12 cellular contexts compared by ENCODE assay signal in the genomic region with DNA sequence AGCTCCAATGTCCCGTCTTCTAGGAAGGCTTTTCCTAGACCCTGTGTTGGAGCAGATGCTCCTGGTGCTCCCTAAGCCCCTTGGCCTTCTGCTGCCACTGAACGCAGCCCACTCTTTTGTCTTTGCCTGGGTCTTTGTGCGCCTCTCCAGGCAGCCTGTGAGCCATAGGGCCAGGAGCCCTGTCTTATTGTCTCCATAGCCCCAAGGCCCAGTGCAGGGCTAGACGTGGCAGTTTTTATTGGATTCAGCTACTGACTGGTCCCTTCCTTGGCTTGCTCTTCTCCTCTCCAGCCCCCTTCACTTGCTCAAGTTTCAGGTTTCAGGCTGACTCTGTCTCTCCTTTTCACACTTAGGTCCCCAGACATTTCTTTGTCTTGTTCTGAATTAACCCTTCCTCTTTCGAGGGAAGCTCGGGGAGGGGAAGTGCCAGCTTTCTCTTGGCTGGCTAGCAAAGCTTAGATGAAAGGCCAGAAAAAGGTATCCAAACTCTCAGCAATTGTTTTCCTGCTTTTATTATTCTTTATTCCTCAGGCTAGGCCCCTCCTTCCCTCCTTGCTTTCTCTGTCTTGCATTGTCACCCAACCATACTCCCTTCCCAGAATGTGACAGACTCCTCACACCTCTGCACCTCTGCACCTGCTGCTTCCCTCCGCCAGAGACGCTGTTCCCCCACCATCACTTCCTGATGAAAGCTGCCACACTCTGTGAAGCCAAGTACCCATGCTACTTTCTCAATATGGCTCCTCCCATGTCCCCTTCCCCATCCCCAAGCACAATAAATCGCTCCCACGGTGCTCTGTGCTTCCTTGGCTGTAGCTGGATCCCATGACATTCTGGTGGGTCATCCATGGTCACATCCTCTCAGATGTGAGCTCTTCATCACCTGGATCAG.
DNase-seq lines count a peak whose midpoint lies in the region; ATAC-seq, FAIRE-seq and TF ChIP-seq lines count a peak whose summit lies in the region.
"Had no signal": no experiment of that assay in that cellular context is flagged by ENCODE, and none has a peak within 500 bp of the region (broad histone marks: within the 10 kb centered on the region; RNA-seq: fewer than 3 reads in every experiment).

No MANE protein-coding gene starts in this region.

- peak; percentile 22 for DNase-seq in kidney
- DNase-seq in globus pallidus (ENCODE audit: low spot score) = no peak
- no peak for DNase-seq in DMS153 treated with DMSO at 0.1 percent for 48 hours (lab: John Stamatoyannopoulos, UW; ENCODE audit: unreplicated experiment)
- DNase-seq in SHP77 treated with DMSO at 0.1 percent for 48 hours (lab: John Stamatoyannopoulos, UW) = no peak
- DNase-seq in GM03348 (ENCODE audit: low spot score) = no peak
- DNase-seq: activated CD4-positive, alpha-beta memory T cell treated with anti-CD3 and anti-CD28 coated beads, Interleukin-2, amount 10 ng/mL, durations not matched to agents 7 days and 5 days; kidney glomerular epithelial cell; NCI-H1092 treated with DMSO at 0.1 percent for 48 hours; stimulated activated CD4-positive, alpha-beta T cell treated with anti-CD3 and anti-CD28 coated beads, Interleukin-4, amount 100 ng/mL, for 1 hour had no signal

- H3K36me3 ChIP-seq in kidney (ENCODE audit: control insufficient read depth in 1 of 2, insufficient read depth in 2 of 2, low read length in 2 of 2) = no peaks in the 10 kb centered on the region

- no peak overlapping the region for H3K9ac ChIP-seq in kidney (ENCODE audit: low read length in 2 of 2)

- no peak for TF ChIP-seq CTCF in kidney (IDR thresholded peaks at IDR 0.05; ENCODE audit: borderline replicate concordance, extremely low read depth, insufficient read depth)

- no peak overlapping the region for H3K4me3 ChIP-seq in kidney (ENCODE audit: low read length in 2 of 2)

- peaks cover 6 to 21% of the 10 kb centered on the region in 2 donors for H3K4me1 ChIP-seq in kidney (ENCODE audit: control insufficient read depth in 1 of 2, insufficient read depth in 1 of 2, low read depth in 1 of 2, low read length in 2 of 2)

- FAIRE-seq in kidney (lab: Jason Lieb, UNC) = no peak

- no peaks in the 10 kb centered on the region for H3K9me3 ChIP-seq in kidney (ENCODE audit: control insufficient read depth in 1 of 2, low read length in 2 of 2)

- ATAC-seq in GM18498 (IDR thresholded peaks at IDR 0.05; ENCODE audit: unreplicated experiment) (peak; percentile 71), GM21515 (IDR thresholded peaks at IDR 0.05; ENCODE audit: unreplicated experiment) (peak; percentile 59), HG03520 (IDR thresholded peaks at IDR 0.05; ENCODE audit: unreplicated experiment) (peak; percentile 65)

- H3K27ac ChIP-seq in kidney (ENCODE audit: low read depth in 2 of 2, low read length in 2 of 2) = no peak overlapping the region

- intact Hi-C loops in kidney (cut with DNase I) = no loop called here
